Comparison of ENCODE assay signal across 8 cellular contexts in the genomic region with DNA sequence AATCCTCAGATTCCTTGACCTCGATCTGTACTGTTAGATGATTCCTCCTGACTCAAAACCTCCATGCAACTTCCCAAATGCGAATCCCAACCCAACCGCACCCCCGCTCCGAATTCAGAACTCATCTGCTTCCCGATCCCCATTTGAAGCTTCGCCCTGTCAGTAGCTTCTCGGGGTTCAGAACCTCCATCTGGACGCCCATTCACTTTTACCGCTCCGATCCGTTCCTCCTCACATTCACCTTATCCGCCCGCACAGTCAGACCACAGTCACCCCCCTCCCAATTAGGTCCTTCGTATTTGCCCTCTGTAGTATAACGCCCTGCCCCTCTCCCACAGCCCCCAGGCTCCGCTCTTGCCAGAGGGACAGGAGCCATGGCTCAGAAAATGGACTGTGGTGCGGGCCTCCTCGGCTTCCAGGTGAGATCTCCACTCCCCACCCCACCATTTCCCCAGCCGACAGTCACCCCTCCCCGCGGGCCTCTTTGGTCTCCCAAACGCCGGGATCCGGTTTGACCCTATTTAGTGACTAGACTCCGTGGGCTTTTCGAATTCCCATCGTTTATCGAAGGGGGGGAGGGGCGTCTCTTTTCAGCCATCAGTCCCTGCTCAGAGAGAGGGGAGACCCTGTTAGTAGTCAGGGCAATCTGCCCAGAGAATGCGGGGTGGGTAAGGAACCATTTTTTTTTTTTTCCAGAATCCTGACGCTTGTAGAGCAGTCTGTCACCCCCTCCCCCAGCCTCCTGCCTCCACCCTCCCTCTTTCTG. TPM values are rescaled to one million over a fixed set of nuclear protein-coding genes. Genes with fewer than 3 reads are reported as not detected.
DNase-seq lines count a peak whose midpoint lies in the region; ATAC-seq and TF ChIP-seq lines count a peak whose summit lies in the region.

No MANE protein-coding gene starts in this region.

- no peaks in the 10 kb centered on the region for H3K27me3 Mint-ChIP-seq in progenitor cell of endocrine pancreas

- DNase-seq in EH (ENCODE audit: low read depth) (peak; percentile 35), NCI-H1105 treated with DMSO at 0.1 percent for 48 hours (lab: John Stamatoyannopoulos, UW) (peak; percentile 61), heart left ventricle (peak in 2 of 5 donors; percentile 10 to 37), progenitor cell of endocrine pancreas (ENCODE audit: low spot score, unreplicated experiment) (no peak), posterior vena cava (ENCODE audit: low spot score) (no peak), kidney tubule cell (ENCODE audit: low spot score) (no peak)
- DNase-seq in activated naive CD4-positive, alpha-beta T cell treated with anti-CD3 and anti-CD28 coated beads, Interleukin-2, amount 50 U/mL, for 72 hours (ENCODE audit: low spot score in 2 of 2), result peak in 1 of 2 donors; percentile 3

- peaks cover 0 to 13% (median 1%) of the 10 kb centered on the region in 12 donors for H3K4me1 ChIP-seq in heart left ventricle

- H3K9me3 Mint-ChIP-seq in activated naive CD4-positive, alpha-beta T cell treated with anti-CD3 and anti-CD28 coated beads, Interleukin-2, amount 50 U/mL, for 72 hours, result no peaks in the 10 kb centered on the region
- peaks cover 14% of the 10 kb centered on the region for H3K9me3 Mint-ChIP-seq in progenitor cell of endocrine pancreas (ENCODE audit: low read depth)

- H3K9me3 ChIP-seq in heart left ventricle, result peaks cover 0 to 3% (median 0%) of the 10 kb centered on the region in 12 donors

- peak overlapping the region; percentile 93 for H3K4me3 Mint-ChIP-seq in progenitor cell of endocrine pancreas (ENCODE audit: low read depth)

- H3K27ac ChIP-seq in heart left ventricle, result peak overlapping the region in 10 of 12 donors; percentile 63 to 82 (median 78)

- TF ChIP-seq POLR2A in heart left ventricle (IDR thresholded peaks at IDR 0.05), result no peak

- 0 to 35% (median 18%) methylated on average over 30 to 32 of the region's 32 CpGs for WGBS in heart left ventricle, 4 donors

- peak overlapping the region; percentile 92 to 97 for H3K27ac Mint-ChIP-seq in activated naive CD4-positive, alpha-beta T cell treated with anti-CD3 and anti-CD28 coated beads, Interleukin-2, amount 50 U/mL, for 72 hours
- peak overlapping the region; percentile 96 for H3K27ac Mint-ChIP-seq in progenitor cell of endocrine pancreas

- H3K27me3 ChIP-seq in heart left ventricle, result peaks cover 0 to 3% (median 0%) of the 10 kb centered on the region in 9 donors

- intact Hi-C loops in heart left ventricle (cut with DNase I) (no loop called here), posterior vena cava (cut with DNase I) (no loop called here)

- ATAC-seq in activated naive CD4-positive, alpha-beta T cell treated with anti-CD3 and anti-CD28 coated beads, Interleukin-2, amount 50 U/mL, for 72 hours, result peak in 1 of 2 donors; percentile 21
- ATAC-seq in heart left ventricle, result peak in 3 of 4 donors; percentile 4 to 10 (median 9)
- ATAC-seq in HG03135 (IDR thresholded peaks at IDR 0.05; ENCODE audit: unreplicated experiment), result no peak

- peak overlapping the region; percentile 41 to 85 (median 62) for H3K4me3 ChIP-seq in heart left ventricle

- peaks cover 0 to 26% (median 21%) of the 10 kb centered on the region in 9 donors for H3K36me3 ChIP-seq in heart left ventricle

- H3K36me3 Mint-ChIP-seq in activated naive CD4-positive, alpha-beta T cell treated with anti-CD3 and anti-CD28 coated beads, Interleukin-2, amount 50 U/mL, for 72 hours, result peaks cover 0 to 24% of the 10 kb centered on the region in 2 donors
- peaks cover 17% of the 10 kb centered on the region for H3K36me3 Mint-ChIP-seq in progenitor cell of endocrine pancreas (ENCODE audit: insufficient read depth)

- peaks cover 15% of the 10 kb centered on the region for H3K4me1 Mint-ChIP-seq in progenitor cell of endocrine pancreas (ENCODE audit: low read depth)

- TF ChIP-seq CTCF in heart left ventricle (IDR thresholded peaks at IDR 0.05), result no peak
- TF ChIP-seq CTCF in progenitor cell of endocrine pancreas (IDR thresholded peaks at IDR 0.05; ENCODE audit: unreplicated experiment), result no peak

RNA-seq across cellular contexts. Expression of a gene that starts 0.7 kb away (rescaled TPM):
- 10 to 100 TPM; 32.4 to 65.1 TPM for total RNA-seq in activated naive CD4-positive, alpha-beta T cell treated with anti-CD3 and anti-CD28 coated beads, Interleukin-2, amount 50 U/mL, for 72 hours
- total RNA-seq in heart left ventricle (10 to 100 TPM; 60.0 to 97.1 (median 71.9) TPM), progenitor cell of endocrine pancreas (230 and 232 TPM in 2 replicates), posterior vena cava (100 to 1,000 TPM in 1 of 2 donors, 10 to 100 TPM in 1; 72.7 to 103 TPM)
- 10 to 100 TPM; 19.2 to 38.9 TPM for polyA plus RNA-seq in heart left ventricle

Comparison
In these comparisons a context has a peak if more than half of its experiments do, and no peak if none do; other contexts are left out.
1. DNase-seq: peak in EH (single experiment) and NCI-H1105 treated with DMSO at 0.1 percent for 48 hours (single experiment); none in progenitor cell of endocrine pancreas (single experiment), posterior vena cava (single experiment) and kidney tubule cell (single experiment).